Comparison of ENCODE assay signal across 21 cellular contexts in the genomic region with DNA sequence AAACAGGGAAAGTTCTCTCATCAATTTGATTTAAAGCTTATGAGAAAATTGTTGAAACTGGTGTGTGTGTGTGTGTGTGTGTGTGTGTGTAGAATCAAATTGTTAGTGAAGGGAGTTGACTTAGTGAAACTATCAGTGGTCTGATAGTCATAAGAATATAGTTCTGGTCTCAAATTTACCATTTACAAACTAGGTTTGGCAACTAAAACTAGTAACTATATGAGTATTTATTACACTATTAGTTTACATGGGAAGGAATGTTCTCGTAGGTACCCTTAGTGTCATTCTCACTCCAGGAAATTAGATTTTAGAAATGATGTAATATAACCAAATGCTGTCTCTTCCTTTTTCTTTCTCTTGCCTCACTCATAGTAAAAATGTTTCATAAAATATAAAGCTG. TPM values are rescaled to one million over a fixed set of nuclear protein-coding genes. Genes with fewer than 3 reads are reported as not detected.
A peak's percentile ranks its signal among the peaks of the same experiment; 100 is the strongest.
DNase-seq lines count a peak whose midpoint lies in the region; ATAC-seq and TF ChIP-seq lines count a peak whose summit lies in the region.
"Had no signal": no experiment of that assay in that cellular context is flagged by ENCODE, and none has a peak within 500 bp of the region (broad histone marks: within the 10 kb centered on the region; RNA-seq: fewer than 3 reads in every experiment).

No MANE protein-coding gene starts in this region.

- 0 out of 4 replicates have a peak, but pooled peaks cover 0 to 8% of the 10 kb centered on the region in 2 experiments for H3K4me1 ChIP-seq in SK-N-SH (ENCODE audit: control insufficient read depth in 1 of 2, insufficient read depth in 2 of 2, low read depth in 1 of 2, low read length in 1 of 2)
- H3K4me1 ChIP-seq in naive thymus-derived CD4-positive, alpha-beta T cell (ENCODE audit: control insufficient read depth in 2 of 2, insufficient read depth in 2 of 2, low read length in 2 of 2): no peaks in the 10 kb centered on the region
- H3K4me1 ChIP-seq: A549, Caco-2 had no signal

- TF ChIP-seq CTCF in SK-N-SH (IDR thresholded peaks at IDR 0.05): no peak
- TF ChIP-seq CTCF in fibroblast of pulmonary artery (IDR thresholded peaks at IDR 0.05; ENCODE audit: low read length, missing control alignments): no peak

- no peaks in the 10 kb centered on the region for H3K9me2 ChIP-seq in SK-N-SH

- DNase-seq in SK-N-SH: no peak
- DNase-seq in fibroblast of pulmonary artery (ENCODE audit: low read depth): peak; percentile 7
- DNase-seq in naive thymus-derived CD4-positive, alpha-beta T cell: no peak
- DNase-seq in activated CD4-positive, alpha-beta T cell treated with anti-CD3 and anti-CD28 coated beads, Interleukin-2, amount 50 U/mL, for 4 hours: no peak
- no peak for DNase-seq in GDM1 (lab: John Stamatoyannopoulos, UW)
- DNase-seq: AML-193; Caco-2; CD4-positive, alpha-beta T cell; GOT3; H7; HFFc6 had no signal

- no peak overlapping the region for H3K4me2 ChIP-seq in SK-N-SH
- H3K4me2 ChIP-seq: A549, KMS-11 had no signal

- no peak overlapping the region for H3K9ac ChIP-seq in SK-N-SH
- H3K9ac ChIP-seq: KMS-11 had no signal

- 0 out of 2 replicates have a peak, but pooled peaks cover 3% of the 10 kb centered on the region for H3K9me3 ChIP-seq in SK-N-SH
- H3K9me3 ChIP-seq in naive thymus-derived CD4-positive, alpha-beta T cell (ENCODE audit: control insufficient read depth in 2 of 3, low read length in 3 of 3): no peaks in the 10 kb centered on the region
- H3K9me3 ChIP-seq: A549 had no signal

- no peak for TF ChIP-seq EP300 in SK-N-SH (IDR thresholded peaks at IDR 0.05; ENCODE audit: borderline replicate concordance in 1 of 2, low read depth in 1 of 2, low read length in 1 of 2)

- peaks cover 0 to 4% of the 10 kb centered on the region in 2 experiments for H3K36me3 ChIP-seq in SK-N-SH (replicated peaks in 1 of 2; ENCODE audit: control insufficient read depth in 1 of 2, insufficient read depth in 2 of 2, low read length in 1 of 2)
- H3K36me3 ChIP-seq in naive thymus-derived CD4-positive, alpha-beta T cell (ENCODE audit: control insufficient read depth in 2 of 3, insufficient read depth in 3 of 3, low read length in 3 of 3): no peaks in the 10 kb centered on the region

- no peak overlapping the region for H3K4me3 Mint-ChIP-seq in naive thymus-derived CD4-positive, alpha-beta T cell
- H3K4me3 Mint-ChIP-seq: CD4-positive, alpha-beta T cell; HFFc6 had no signal

- peaks cover 0 to 7% (median 0%) of the 10 kb centered on the region in 7 donors for H3K4me1 Mint-ChIP-seq in naive thymus-derived CD4-positive, alpha-beta T cell

- H3K79me2 ChIP-seq in SK-N-SH (ENCODE audit: insufficient read depth): no peaks in the 10 kb centered on the region

- no peaks in the 10 kb centered on the region for H4K20me1 ChIP-seq in SK-N-SH (ENCODE audit: insufficient read depth)

- TF ChIP-seq RAD21 in SK-N-SH (IDR thresholded peaks at IDR 0.05; ENCODE audit: low read length): no peak

- no peak overlapping the region for H3K27ac Mint-ChIP-seq in naive thymus-derived CD4-positive, alpha-beta T cell
- H3K27ac Mint-ChIP-seq: CD4-positive, alpha-beta T cell; HFFc6 had no signal

- POLR2A ChIA-PET in SK-N-SH (lab: Yijun Ruan, JAX): no interaction called here
- POLR2A ChIA-PET in naive thymus-derived CD4-positive, alpha-beta T cell (lab: Charles Lee): no interaction called here

- 23% methylated on average over 1 of the region's 1 CpG for WGBS in SK-N-SH (ENCODE audit: low lambda C conversion rate)

- H3K9me3 Mint-ChIP-seq in naive thymus-derived CD4-positive, alpha-beta T cell: peaks cover 0 to 10% (median 2%) of the 10 kb centered on the region in 11 donors
- H3K9me3 Mint-ChIP-seq: CD4-positive, alpha-beta T cell had no signal

- H3K27me3 ChIP-seq in SK-N-SH (ENCODE audit: insufficient read depth): no peaks in the 10 kb centered on the region
- no peaks in the 10 kb centered on the region for H3K27me3 ChIP-seq in naive thymus-derived CD4-positive, alpha-beta T cell (ENCODE audit: control insufficient read depth in 2 of 2, insufficient read depth in 2 of 2, low read length in 2 of 2)

- H3K27ac ChIP-seq in SK-N-SH (ENCODE audit: low read depth in 2 of 2, low read length in 1 of 2): peak overlapping the region; percentile 43 to 69; a peak in 2 of 4 replicates
- H3K27ac ChIP-seq in naive thymus-derived CD4-positive, alpha-beta T cell (ENCODE audit: low read depth, low read length): no peak overlapping the region
- H3K27ac ChIP-seq: 22Rv1, A549, C4-2B, HL-60, KMS-11 had no signal

- ATAC-seq in SK-N-SH treated with all-trans-retinoic acid at 6 μM for 48 hours (no peak), GM21717 (IDR thresholded peaks at IDR 0.05; ENCODE audit: unreplicated experiment) (peak; percentile 49), HG03039 (IDR thresholded peaks at IDR 0.05; ENCODE audit: unreplicated experiment) (peak; percentile 37)
- no peak for ATAC-seq in naive thymus-derived CD4-positive, alpha-beta T cell
- ATAC-seq: A549, HCT116 had no signal

- CTCF ChIA-PET in SK-N-SH (lab: Yijun Ruan, JAX): no interaction called here
- CTCF ChIA-PET in naive thymus-derived CD4-positive, alpha-beta T cell (lab: Charles Lee): no interaction called here

- peaks cover 0 to 7% (median 0%) of the 10 kb centered on the region in 5 donors for H3K27me3 Mint-ChIP-seq in naive thymus-derived CD4-positive, alpha-beta T cell
- H3K27me3 Mint-ChIP-seq: CD4-positive, alpha-beta T cell had no signal

- H3F3A ChIP-seq in SK-N-SH (replicated peaks; ENCODE audit: insufficient read depth): peaks cover 8% of the 10 kb centered on the region

- intact Hi-C loops in naive thymus-derived CD4-positive, alpha-beta T cell (cut with micrococcal nuclease): no loop called here

- H3K4me3 ChIP-seq in SK-N-SH (ENCODE audit: low read depth in 2 of 2, low read length in 1 of 2) (no peak overlapping the region), fibroblast of pulmonary artery (replicated peaks; ENCODE audit: low read depth, low read length) (no peak overlapping the region)
- no peak overlapping the region for H3K4me3 ChIP-seq in naive thymus-derived CD4-positive, alpha-beta T cell (ENCODE audit: low read length)
- H3K4me3 ChIP-seq: A549 had no signal

- H3K36me3 Mint-ChIP-seq in naive thymus-derived CD4-positive, alpha-beta T cell: peaks cover 0 to 6% (median 0%) of the 10 kb centered on the region in 5 donors

- H2AFZ ChIP-seq in SK-N-SH (ENCODE audit: low read depth): peak overlapping the region; percentile 68; the same call in 1 of the 2 replicates

TF ChIP-seq in SK-N-SH, 30 proteins besides CTCF, POLR2A, EP300 and RAD21:
- no peak for TF ChIP-seq MXI1 (IDR thresholded peaks at IDR 0.05; ENCODE audit: low read depth, low read length)
- TF ChIP-seq NRF1 (IDR thresholded peaks at IDR 0.05; ENCODE audit: low read depth, low read length): no peak
- TF ChIP-seq FOSL2 (IDR thresholded peaks at IDR 0.05; ENCODE audit: borderline replicate concordance, low read depth): no peak
- TF ChIP-seq SIN3A (IDR thresholded peaks at IDR 0.05; ENCODE audit: borderline replicate concordance, low read depth, low read length): no peak
- no peak for TF ChIP-seq TCF12 (IDR thresholded peaks at IDR 0.05)

TF ChIP-seq in SK-N-SH treated with all-trans-retinoic acid at 6 μM for 48 hours, 23 proteins besides CTCF, POLR2A, EP300 and RAD21 (continues in another document):
- TF ChIP-seq ZNF8 (CRISPR knock-in tag; IDR thresholded peaks at IDR 0.05) (no peak), TCF4 (CRISPR knock-in tag; IDR thresholded peaks at IDR 0.05; ENCODE audit: borderline replicate concordance) (no peak), ISL1 (CRISPR knock-in tag; IDR thresholded peaks at IDR 0.05) (no peak), ZNF70 (CRISPR knock-in tag; IDR thresholded peaks at IDR 0.05) (no peak), TOX (CRISPR knock-in tag; IDR thresholded peaks at IDR 0.05; ENCODE audit: borderline replicate concordance) (no peak), RARB (CRISPR knock-in tag; IDR thresholded peaks at IDR 0.05) (no peak), ESRRG (CRISPR knock-in tag; IDR thresholded peaks at IDR 0.05) (no peak), PPARA (CRISPR knock-in tag; IDR thresholded peaks at IDR 0.05; ENCODE audit: borderline replicate concordance) (no peak), BACH2 (CRISPR knock-in tag; IDR thresholded peaks at IDR 0.05; ENCODE audit: borderline replicate concordance) (no peak), OSR1 (CRISPR knock-in tag; IDR thresholded peaks at IDR 0.05) (no peak), TSHZ2 (CRISPR knock-in tag; IDR thresholded peaks at IDR 0.05) (no peak)

RNA-seq across cellular contexts. Expression of gene SULT1E1, which starts 11.9 kb away (rescaled TPM):
- polyA plus RNA-seq in SK-N-SH (2012; rRNA removed): 13.7 and 21.5 TPM in 2 replicates
- polyA plus RNA-seq in SK-N-SH (2012; cell fraction: cytosol; rRNA removed): 16.3 and 21.8 TPM in 2 replicates
- polyA plus RNA-seq in SK-N-SH (2012; cell fraction: nucleus; rRNA removed): 16.4 and 44.9 TPM in 2 replicates
- not detected for total RNA-seq in naive thymus-derived CD4-positive, alpha-beta T cell
- polyA plus RNA-seq in naive thymus-derived CD4-positive, alpha-beta T cell: not detected
- total RNA-seq: CD4-positive, alpha-beta T cell; H7; HFFc6 had no signal
- polyA plus RNA-seq: BJ had no signal

Comparison
In these comparisons a context has a peak if more than half of its experiments do, and no peak if none do; other contexts are left out.
1. ATAC-seq: peak in GM21717 (single experiment) and HG03039 (single experiment); none in SK-N-SH treated with all-trans-retinoic acid at 6 μM for 48 hours (single experiment) and naive thymus-derived CD4-positive, alpha-beta T cell (single experiment).
2. RNA of gene SULT1E1, which starts 11.9 kb away (polyA plus RNA-seq): 13.7 to 44.9 TPM in SK-N-SH; not detected in naive thymus-derived CD4-positive, alpha-beta T cell; every median in the first group is over 10 times any median in the second.